In the genomic region with DNA sequence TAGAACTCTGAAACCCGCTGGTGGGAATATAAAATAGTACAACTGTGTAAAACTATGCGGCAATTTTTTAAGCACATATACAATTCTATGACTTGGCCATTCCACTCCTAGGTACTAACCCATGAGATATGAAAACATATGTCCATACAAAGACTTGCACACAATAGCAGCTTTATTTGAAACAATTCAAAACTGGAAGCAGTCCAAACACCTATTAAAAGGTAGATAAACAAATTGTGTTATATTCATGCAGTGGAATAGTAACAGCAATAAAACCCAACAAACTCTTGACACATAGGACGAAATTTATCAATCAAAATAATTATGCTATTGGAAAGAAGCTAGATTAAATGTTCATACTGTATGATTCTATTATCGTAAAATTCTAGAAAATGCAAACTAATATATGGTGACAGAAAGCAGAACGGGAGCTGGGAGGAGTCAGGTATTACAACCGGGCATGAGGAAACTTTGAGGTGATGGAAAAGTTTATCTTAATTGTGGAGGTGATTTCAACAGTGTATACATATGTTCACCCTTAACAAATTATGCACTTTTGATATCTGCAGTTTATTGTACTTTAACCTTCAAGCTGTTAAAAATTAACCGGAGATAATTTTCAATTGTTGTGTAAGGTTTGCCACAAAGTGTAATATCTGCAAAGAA, we compare ENCODE assay signal across 16 cellular contexts. TPM values are rescaled to one million over a fixed set of nuclear protein-coding genes. Genes with fewer than 3 reads are reported as not detected.
"Had no signal": no experiment of that assay in that cellular context is flagged by ENCODE, and none has a peak within 500 bp of the region (broad histone marks: within the 10 kb centered on the region; RNA-seq: fewer than 3 reads in every experiment).

No MANE protein-coding gene starts in this region.

- H3K9me3 ChIP-seq: uterus had no signal

- FAIRE-seq: bronchial epithelial cell had no signal

- H3K4me3 ChIP-seq: ascending aorta, tibial nerve, uterus had no signal

- H3K27ac ChIP-seq: ascending aorta, tibial nerve, uterus had no signal

- H3K4me1 ChIP-seq: ascending aorta, tibial nerve, uterus had no signal

- ATAC-seq: activated CD8-positive, alpha-beta T cell treated with anti-CD3 and anti-CD28 coated beads, Interleukin-2, amount 10 ng/mL, durations not matched to agents 7 days and 5 days; activated T-cell treated with anti-CD3 and anti-CD28 coated beads, Interleukin-2, amount 50 U/mL, for 4 hours; effector memory CD8-positive, alpha-beta T cell; stimulated activated naive CD8-positive, alpha-beta T cell treated with anti-CD3 and anti-CD28 coated beads, Interleukin-15, Interleukin-2, amounts not matched to agents 100 U/mL and 50 U/mL, for 24 hours had no signal

- DNase-seq: activated CD4-positive, alpha-beta T cell treated with anti-CD3 and anti-CD28 coated beads, Interleukin-2, amount 10 ng/mL, durations not matched to agents 24 days and 14 days; activated CD8-positive, alpha-beta T cell treated with anti-CD3 and anti-CD28 coated beads, Interleukin-2, amount 10 ng/mL, durations not matched to agents 7 days and 5 days; activated naive CD4-positive, alpha-beta T cell treated with anti-CD3 and anti-CD28 coated beads, Interleukin-2, amount 50 U/mL, for 16 hours; activated T-cell treated with anti-CD3 and anti-CD28 coated beads, Interleukin-2, amount 50 U/mL, for 4 hours; cerebellar nuclear complex; effector memory CD8-positive, alpha-beta T cell; islet precursor cell; midbrain; occipital lobe; stimulated activated CD4-positive, alpha-beta T cell treated with anti-CD3 and anti-CD28 coated beads, Interleukin-2, amount 100 ng/mL, for 24 hours; stimulated activated naive CD8-positive, alpha-beta T cell treated with anti-CD3 and anti-CD28 coated beads, Interleukin-15, Interleukin-2, amounts not matched to agents 100 U/mL and 50 U/mL, for 24 hours; uterus had no signal

- H3K36me3 ChIP-seq: uterus had no signal

- H3K27me3 ChIP-seq: ascending aorta, tibial nerve, uterus had no signal

RNA-seq across cellular contexts. Expression of gene STK31, which starts 0.8 kb away (rescaled TPM):
- total RNA-seq: activated CD4-positive, alpha-beta T cell treated with anti-CD3 and anti-CD28 coated beads, Interleukin-2, amount 10 ng/mL, durations not matched to agents 24 days and 14 days; fibroblast of villous mesenchyme had no signal
